In the genomic region with DNA sequence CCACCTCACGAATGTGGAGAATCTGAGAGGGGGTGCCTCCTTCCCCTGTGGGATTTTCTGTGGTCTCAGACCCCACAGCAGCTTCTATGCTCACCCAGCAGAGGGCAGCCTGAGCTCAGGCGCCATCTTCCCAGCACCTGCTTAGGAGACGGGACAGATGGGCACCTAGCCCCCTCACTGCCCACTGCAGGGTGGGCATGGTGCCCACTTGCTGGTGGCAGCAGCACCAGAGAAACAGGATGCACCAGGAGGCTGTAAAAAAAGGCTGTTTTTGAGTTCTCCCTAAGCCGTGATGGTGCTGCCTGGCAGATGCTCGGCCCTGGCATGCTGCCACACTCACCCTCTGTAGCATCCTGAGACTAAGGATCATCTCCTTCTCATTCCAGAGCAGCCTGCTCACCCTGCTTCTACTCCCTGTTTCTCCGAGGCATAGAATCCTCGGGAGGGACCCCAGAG, we compare ENCODE assay signal across 8 cellular contexts. TPM values are rescaled to one million over a fixed set of nuclear protein-coding genes. Genes with fewer than 3 reads are reported as not detected.
DNase-seq lines count a peak whose midpoint lies in the region; ATAC-seq and TF ChIP-seq lines count a peak whose summit lies in the region.

No MANE protein-coding gene starts in this region.

- TF ChIP-seq EP300 in transverse colon (IDR thresholded peaks at IDR 0.05; ENCODE audit: low read depth), result no peak

- H3K4me3 Mint-ChIP-seq in osteocyte (ENCODE audit: unreplicated experiment), result peak overlapping the region; percentile 18

- H3K27me3 ChIP-seq in RWPE2 (ENCODE audit: insufficient read depth, poor library complexity, severe bottlenecking) (no peaks in the 10 kb centered on the region), foreskin keratinocyte (no peaks in the 10 kb centered on the region), transverse colon (peaks cover 3% of the 10 kb centered on the region)

- no peaks in the 10 kb centered on the region for H3K36me3 Mint-ChIP-seq in osteocyte (ENCODE audit: unreplicated experiment)

- H3K27ac Mint-ChIP-seq in osteocyte (ENCODE audit: unreplicated experiment), result peak overlapping the region; percentile 95

- no peak for TF ChIP-seq POLR2A in transverse colon (IDR thresholded peaks at IDR 0.05)

- no peak overlapping the region for H3K4me3 ChIP-seq in RWPE2 (ENCODE audit: severe bottlenecking)
- H3K4me3 ChIP-seq in transverse colon, result no peak overlapping the region

- intact Hi-C loops in transverse colon (cut with DNase I; ENCODE audit: low total_unique reads), result loop anchor here (2.0 kb wide), 1 partner anchor 102 kb away; no protein-coding TSS in a partner anchor

- TF ChIP-seq CTCF in RWPE2 (IDR thresholded peaks at IDR 0.05; ENCODE audit: poor library complexity, severe bottlenecking) (peak; percentile 95), foreskin keratinocyte (conservative IDR thresholded peaks at IDR 0.05) (peak; percentile 88), osteocyte (IDR thresholded peaks at IDR 0.05) (peak; percentile 98), transverse colon (IDR thresholded peaks at IDR 0.05) (peak; percentile 74 to 82 (median 79))

- H3K4me1 Mint-ChIP-seq in osteocyte (ENCODE audit: unreplicated experiment), result peaks cover 79% of the 10 kb centered on the region

- ATAC-seq in RWPE2 (ENCODE audit: low read depth), result peak; percentile 40
- peak; percentile 25 for ATAC-seq in foreskin keratinocyte

- H3K9me3 Mint-ChIP-seq in osteocyte (ENCODE audit: unreplicated experiment), result no peaks in the 10 kb centered on the region

- peak overlapping the region; percentile 99 for H3K27ac ChIP-seq in RWPE2 (ENCODE audit: poor library complexity, severe bottlenecking)
- peak overlapping the region; percentile 98 for H3K27ac ChIP-seq in foreskin keratinocyte
- peak overlapping the region; percentile 37 to 73 (median 56) for H3K27ac ChIP-seq in transverse colon

- H3K9me3 ChIP-seq in RWPE2 (ENCODE audit: severe bottlenecking), result no peaks in the 10 kb centered on the region
- H3K9me3 ChIP-seq in transverse colon, result no peaks in the 10 kb centered on the region

- 0 to 20% methylated on average over 1 to 7 of the region's 7 CpGs for WGBS in transverse colon (ENCODE audit: low coverage in 1 of 2), 2 donors

- H3K4me1 ChIP-seq in RWPE2 (ENCODE audit: insufficient read depth, poor library complexity, severe bottlenecking) (peaks cover 73% of the 10 kb centered on the region), foreskin keratinocyte (peaks cover 65% of the 10 kb centered on the region), transverse colon (peaks cover 5 to 31% (median 11%) of the 10 kb centered on the region in 4 donors)

- peak; percentile 75 for DNase-seq in GM03348 (ENCODE audit: low spot score)
- DNase-seq in HUDEP-2 (lab: John Stamatoyannopoulos, UW; ENCODE audit: unreplicated experiment in 76 of 76), result peak in 47 of 76 experiments; percentile 8 to 65 (median 35)
- DNase-seq in RWPE2 (ENCODE audit: low spot score), result no peak
- DNase-seq in activated naive CD4-positive, alpha-beta T cell treated with Interleukin-2 at 50 U/mL for 16 hours, result peak; percentile 66
- DNase-seq in foreskin keratinocyte, result peak in 1 of 2 donors; percentile 83
- no peak for DNase-seq in osteocyte (ENCODE audit: extremely low spot score, unreplicated experiment)
- DNase-seq in transverse colon, result peak; percentile 60
- DNase-seq in mucosa of gallbladder (ENCODE audit: low spot score), result no peak

- in situ Hi-C loops in transverse colon (cut with MboI; ENCODE audit: low pct_ligation_motif_present in 1 of 4, low pct_unique_long_range_greater_than_20kb in 1 of 4, low sequenced_read_pairs in 3 of 4), result loop anchor here in 3 of 4 donors (10.0 kb wide), 2 partner anchors 68 to 98 kb away; partner anchors contain the start of gene NT5DC4 (in 2 of the 3)

- H3K36me3 ChIP-seq in RWPE2 (ENCODE audit: low read depth) (no peaks in the 10 kb centered on the region), transverse colon (no peaks in the 10 kb centered on the region)

- no peaks in the 10 kb centered on the region for H3K27me3 Mint-ChIP-seq in osteocyte (ENCODE audit: unreplicated experiment)

RNA-seq across cellular contexts. Expression of gene SLC20A1, which starts 19.1 kb away (rescaled TPM):
- total RNA-seq in foreskin keratinocyte (177 and 209 TPM in 2 replicates), osteocyte (77.6 and 80.4 TPM in 2 replicates), transverse colon (100 to 1,000 TPM in 3 of 4 donors, 1 to 10 TPM in 1; 9.4 to 173 (median 148) TPM), mucosa of gallbladder (30.8 TPM)
- polyA plus RNA-seq in foreskin keratinocyte, result 72.0 and 101 TPM in 2 replicates

RNA-seq across cellular contexts. Expression of gene CHCHD5, which starts 42.2 kb away (rescaled TPM):
- total RNA-seq in foreskin keratinocyte, result 26.9 and 30.4 TPM in 2 replicates
- 47.5 and 49.9 TPM in 2 replicates for polyA plus RNA-seq in foreskin keratinocyte
- total RNA-seq in osteocyte, result 24.7 and 31.4 TPM in 2 replicates
- 10 to 100 TPM; 11.1 to 23.0 (median 17.1) TPM for total RNA-seq in transverse colon
- 40.3 TPM for total RNA-seq in mucosa of gallbladder

Comparison
In these comparisons a context has a peak if more than half of its experiments do, and no peak if none do; other contexts are left out.
1. DNase-seq: peak in GM03348 (single experiment), HUDEP-2 (47 of 76), activated naive CD4-positive, alpha-beta T cell treated with Interleukin-2 at 50 U/mL for 16 hours (single experiment) and transverse colon (single experiment); none in RWPE2 (single experiment), osteocyte (single experiment) and mucosa of gallbladder (single experiment).
2. Peak in every context shown above with its lines, with median percentiles within 50 percentile points of each other: H3K27ac ChIP-seq and CTCF ChIP-seq.